ENCODE assay signal across 1 cellular context in the genomic region with DNA sequence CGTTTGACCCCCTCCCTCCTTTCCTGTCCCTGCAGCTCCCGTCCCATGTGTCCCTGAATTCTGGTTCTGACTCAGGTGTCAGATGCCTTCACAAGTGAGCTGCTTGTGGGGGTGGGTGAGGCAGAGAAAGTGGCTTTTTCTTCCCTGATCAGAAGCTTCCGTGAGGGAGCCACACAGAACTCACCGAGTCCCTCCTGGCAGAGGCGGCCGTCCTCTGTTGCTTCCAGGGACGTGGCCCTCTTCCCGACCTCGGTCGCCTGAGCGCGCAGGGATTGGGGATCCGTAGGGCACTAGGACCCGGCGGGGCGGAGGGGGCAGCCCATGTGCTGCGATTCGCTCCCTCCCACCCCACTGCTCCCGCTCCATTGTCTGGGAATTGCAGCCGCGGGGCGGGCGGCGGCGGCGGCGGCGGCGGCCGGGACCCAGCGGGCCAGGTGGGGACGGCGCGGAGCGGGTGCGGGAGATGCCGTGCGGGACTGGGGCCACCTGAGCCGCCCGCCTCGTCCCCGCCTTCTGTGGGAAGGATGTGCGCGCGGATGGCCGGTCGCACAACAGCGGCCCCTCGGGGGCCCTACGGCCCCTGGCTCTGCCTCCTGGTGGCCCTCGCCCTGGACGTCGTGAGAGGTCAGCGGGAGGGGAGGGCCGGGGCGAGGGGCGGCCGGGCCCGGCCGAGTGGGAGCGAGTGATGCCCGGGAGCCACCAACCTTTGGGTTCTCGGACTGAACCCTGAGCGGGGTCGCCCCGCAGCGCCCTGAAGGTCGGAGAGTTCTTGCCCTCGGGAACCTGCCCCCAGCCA.
TF ChIP-seq lines count a peak whose summit lies in the region.

A gene with protein sequence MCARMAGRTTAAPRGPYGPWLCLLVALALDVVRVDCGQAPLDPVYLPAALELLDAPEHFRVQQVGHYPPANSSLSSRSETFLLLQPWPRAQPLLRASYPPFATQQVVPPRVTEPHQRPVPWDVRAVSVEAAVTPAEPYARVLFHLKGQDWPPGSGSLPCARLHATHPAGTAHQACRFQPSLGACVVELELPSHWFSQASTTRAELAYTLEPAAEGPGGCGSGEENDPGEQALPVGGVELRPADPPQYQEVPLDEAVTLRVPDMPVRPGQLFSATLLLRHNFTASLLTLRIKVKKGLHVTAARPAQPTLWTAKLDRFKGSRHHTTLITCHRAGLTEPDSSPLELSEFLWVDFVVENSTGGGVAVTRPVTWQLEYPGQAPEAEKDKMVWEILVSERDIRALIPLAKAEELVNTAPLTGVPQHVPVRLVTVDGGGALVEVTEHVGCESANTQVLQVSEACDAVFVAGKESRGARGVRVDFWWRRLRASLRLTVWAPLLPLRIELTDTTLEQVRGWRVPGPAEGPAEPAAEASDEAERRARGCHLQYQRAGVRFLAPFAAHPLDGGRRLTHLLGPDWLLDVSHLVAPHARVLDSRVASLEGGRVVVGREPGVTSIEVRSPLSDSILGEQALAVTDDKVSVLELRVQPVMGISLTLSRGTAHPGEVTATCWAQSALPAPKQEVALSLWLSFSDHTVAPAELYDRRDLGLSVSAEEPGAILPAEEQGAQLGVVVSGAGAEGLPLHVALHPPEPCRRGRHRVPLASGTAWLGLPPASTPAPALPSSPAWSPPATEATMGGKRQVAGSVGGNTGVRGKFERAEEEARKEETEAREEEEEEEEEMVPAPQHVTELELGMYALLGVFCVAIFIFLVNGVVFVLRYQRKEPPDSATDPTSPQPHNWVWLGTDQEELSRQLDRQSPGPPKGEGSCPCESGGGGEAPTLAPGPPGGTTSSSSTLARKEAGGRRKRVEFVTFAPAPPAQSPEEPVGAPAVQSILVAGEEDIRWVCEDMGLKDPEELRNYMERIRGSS (plus strand): TSS at position 351 of the 796 bp plus-strand sequence. CDS start 174 bp downstream, at position 525.

TF ChIP-seq in HepG2, 621 proteins besides CTCF, POLR2A, EP300 and RAD21 (continued from another document and continues in another):
- TF ChIP-seq, protein P1, sequence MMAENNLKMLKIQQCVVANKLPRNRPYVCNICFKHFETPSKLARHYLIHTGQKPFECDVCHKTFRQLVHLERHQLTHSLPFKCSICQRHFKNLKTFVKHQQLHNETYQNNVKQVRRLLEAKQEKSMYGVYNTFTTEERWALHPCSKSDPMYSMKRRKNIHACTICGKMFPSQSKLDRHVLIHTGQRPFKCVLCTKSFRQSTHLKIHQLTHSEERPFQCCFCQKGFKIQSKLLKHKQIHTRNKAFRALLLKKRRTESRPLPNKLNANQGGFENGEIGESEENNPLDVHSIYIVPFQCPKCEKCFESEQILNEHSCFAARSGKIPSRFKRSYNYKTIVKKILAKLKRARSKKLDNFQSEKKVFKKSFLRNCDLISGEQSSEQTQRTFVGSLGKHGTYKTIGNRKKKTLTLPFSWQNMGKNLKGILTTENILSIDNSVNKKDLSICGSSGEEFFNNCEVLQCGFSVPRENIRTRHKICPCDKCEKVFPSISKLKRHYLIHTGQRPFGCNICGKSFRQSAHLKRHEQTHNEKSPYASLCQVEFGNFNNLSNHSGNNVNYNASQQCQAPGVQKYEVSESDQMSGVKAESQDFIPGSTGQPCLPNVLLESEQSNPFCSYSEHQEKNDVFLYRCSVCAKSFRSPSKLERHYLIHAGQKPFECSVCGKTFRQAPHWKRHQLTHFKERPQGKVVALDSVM (CRISPR knock-in tag; IDR thresholded peaks at IDR 0.05) = no peak
- TF ChIP-seq ZSCAN25 (CRISPR knock-in tag; IDR thresholded peaks at IDR 0.05) (no peak), EED (CRISPR knock-in tag; IDR thresholded peaks at IDR 0.05) (peak; percentile 50; the same call in 1 of the 2 replicates), NCOA1 (CRISPR knock-in tag; IDR thresholded peaks at IDR 0.05) (no peak), ZNF768 (CRISPR knock-in tag; IDR thresholded peaks at IDR 0.05) (peak; percentile 72; the same call in 1 of the 2 replicates), HOXA5 (CRISPR knock-in tag; IDR thresholded peaks at IDR 0.05) (peak; percentile 70; the same call in 1 of the 2 replicates), ZNF607 (CRISPR knock-in tag; IDR thresholded peaks at IDR 0.05; ENCODE audit: borderline replicate concordance) (peak; percentile 77; the same call in 1 of the 2 replicates), NFYB (CRISPR knock-in tag; IDR thresholded peaks at IDR 0.05) (peak; percentile 54), TGIF2 (CRISPR knock-in tag; IDR thresholded peaks at IDR 0.05) (0 out of 2 replicates have a peak, but pooled peaks have one; percentile 39), ZNF12 (CRISPR knock-in tag; IDR thresholded peaks at IDR 0.05) (no peak), STAG1 (CRISPR knock-in tag; IDR thresholded peaks at IDR 0.05) (peak; percentile 7; the same call in 1 of the 2 replicates), NONO (IDR thresholded peaks at IDR 0.05) (no peak), NONO (CRISPR knock-in tag; conservative IDR thresholded peaks at IDR 0.05) (peak; percentile 29; the same call in 1 of the 2 replicates), RBFOX2 (IDR thresholded peaks at IDR 0.05; ENCODE audit: low read depth, low read length) (peak; percentile 74), ZNF383 (CRISPR knock-in tag; IDR thresholded peaks at IDR 0.05; ENCODE audit: borderline replicate concordance) (no peak), ZMYM3 (CRISPR knock-in tag; IDR thresholded peaks at IDR 0.05) (peak; percentile 97), ZNF232 (CRISPR knock-in tag; IDR thresholded peaks at IDR 0.05; ENCODE audit: borderline replicate concordance) (peak; percentile 24; the same call in 1 of the 2 replicates), KDM2A (CRISPR knock-in tag; IDR thresholded peaks at IDR 0.05; ENCODE audit: borderline replicate concordance, low read depth) (peak; percentile 66; the same call in 1 of the 2 replicates), SALL1 (CRISPR knock-in tag; IDR thresholded peaks at IDR 0.05) (peak; percentile 51), ZFP36 (IDR thresholded peaks at IDR 0.05; ENCODE audit: borderline replicate concordance, low read depth, low read length, partially characterized antibody) (no peak), ZNF292 (CRISPR knock-in tag; IDR thresholded peaks at IDR 0.05; ENCODE audit: borderline replicate concordance, low read depth) (no peak), ARNT2 (CRISPR knock-in tag; IDR thresholded peaks at IDR 0.05; ENCODE audit: low read depth) (peak; percentile 69; the same call in 1 of the 2 replicates), ZNF772 (CRISPR knock-in tag; IDR thresholded peaks at IDR 0.05) (peak; percentile 79), YEATS4 (CRISPR knock-in tag; IDR thresholded peaks at IDR 0.05; ENCODE audit: borderline replicate concordance) (peak; percentile 62; the same call in 1 of the 2 replicates), SALL2 (CRISPR knock-in tag; IDR thresholded peaks at IDR 0.05) (peak; percentile 77; the same call in 1 of the 2 replicates), ZNF557 (CRISPR knock-in tag; IDR thresholded peaks at IDR 0.05) (0 out of 2 replicates have a peak, but pooled peaks have one; percentile 22), ETV5 (CRISPR knock-in tag; IDR thresholded peaks at IDR 0.05; ENCODE audit: borderline replicate concordance) (0 out of 2 replicates have a peak, but pooled peaks have one; percentile 18), IRX3 (CRISPR knock-in tag; IDR thresholded peaks at IDR 0.05; ENCODE audit: borderline replicate concordance, low read depth) (peak; percentile 81), ZNF883 (CRISPR knock-in tag; IDR thresholded peaks at IDR 0.05; ENCODE audit: not compliant biosample characterization) (peak; percentile 91), ZSCAN21 (CRISPR knock-in tag; IDR thresholded peaks at IDR 0.05; ENCODE audit: borderline replicate concordance) (no peak), SP5 (CRISPR knock-in tag; IDR thresholded peaks at IDR 0.05; ENCODE audit: borderline replicate concordance, low read depth) (0 out of 2 replicates have a peak, but pooled peaks have one; percentile 20), PCBP1 (IDR thresholded peaks at IDR 0.05; ENCODE audit: borderline replicate concordance, low read depth, low read length) (0 out of 2 replicates have a peak, but pooled peaks have one; percentile 79), AHR (CRISPR knock-in tag; IDR thresholded peaks at IDR 0.05) (0 out of 2 replicates have a peak, but pooled peaks have one; percentile 40), POLR2AphosphoS2 (IDR thresholded peaks at IDR 0.05; ENCODE audit: low read depth, low read length) (no peak), TAF1 (CRISPR knock-in tag; IDR thresholded peaks at IDR 0.05) (peak; percentile 34; the same call in 1 of the 2 replicates), ASH2L (IDR thresholded peaks at IDR 0.05; ENCODE audit: insufficient read length, low read depth, low read length) (peak; percentile 43), AGO1 (IDR thresholded peaks at IDR 0.05; ENCODE audit: low read depth, low read length, poor library complexity, severe bottlenecking) (no peak), RBM22 (optimal IDR thresholded peaks at IDR 0.05; ENCODE audit: low read length) (peak; percentile 31)
- TF ChIP-seq, protein P2, sequence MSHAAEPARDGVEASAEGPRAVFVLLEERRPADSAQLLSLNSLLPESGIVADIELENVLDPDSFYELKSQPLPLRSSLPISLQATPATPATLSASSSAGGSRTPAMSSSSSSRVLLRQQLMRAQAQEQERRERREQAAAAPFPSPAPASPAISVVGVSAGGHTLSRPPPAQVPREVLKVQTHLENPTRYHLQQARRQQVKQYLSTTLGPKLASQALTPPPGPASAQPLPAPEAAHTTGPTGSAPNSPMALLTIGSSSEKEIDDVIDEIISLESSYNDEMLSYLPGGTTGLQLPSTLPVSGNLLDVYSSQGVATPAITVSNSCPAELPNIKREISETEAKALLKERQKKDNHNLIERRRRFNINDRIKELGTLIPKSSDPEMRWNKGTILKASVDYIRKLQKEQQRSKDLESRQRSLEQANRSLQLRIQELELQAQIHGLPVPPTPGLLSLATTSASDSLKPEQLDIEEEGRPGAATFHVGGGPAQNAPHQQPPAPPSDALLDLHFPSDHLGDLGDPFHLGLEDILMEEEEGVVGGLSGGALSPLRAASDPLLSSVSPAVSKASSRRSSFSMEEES (CRISPR knock-in tag; IDR thresholded peaks at IDR 0.05) = 0 out of 2 replicates have a peak, but pooled peaks have one; percentile 57
- TF ChIP-seq, protein P3, sequence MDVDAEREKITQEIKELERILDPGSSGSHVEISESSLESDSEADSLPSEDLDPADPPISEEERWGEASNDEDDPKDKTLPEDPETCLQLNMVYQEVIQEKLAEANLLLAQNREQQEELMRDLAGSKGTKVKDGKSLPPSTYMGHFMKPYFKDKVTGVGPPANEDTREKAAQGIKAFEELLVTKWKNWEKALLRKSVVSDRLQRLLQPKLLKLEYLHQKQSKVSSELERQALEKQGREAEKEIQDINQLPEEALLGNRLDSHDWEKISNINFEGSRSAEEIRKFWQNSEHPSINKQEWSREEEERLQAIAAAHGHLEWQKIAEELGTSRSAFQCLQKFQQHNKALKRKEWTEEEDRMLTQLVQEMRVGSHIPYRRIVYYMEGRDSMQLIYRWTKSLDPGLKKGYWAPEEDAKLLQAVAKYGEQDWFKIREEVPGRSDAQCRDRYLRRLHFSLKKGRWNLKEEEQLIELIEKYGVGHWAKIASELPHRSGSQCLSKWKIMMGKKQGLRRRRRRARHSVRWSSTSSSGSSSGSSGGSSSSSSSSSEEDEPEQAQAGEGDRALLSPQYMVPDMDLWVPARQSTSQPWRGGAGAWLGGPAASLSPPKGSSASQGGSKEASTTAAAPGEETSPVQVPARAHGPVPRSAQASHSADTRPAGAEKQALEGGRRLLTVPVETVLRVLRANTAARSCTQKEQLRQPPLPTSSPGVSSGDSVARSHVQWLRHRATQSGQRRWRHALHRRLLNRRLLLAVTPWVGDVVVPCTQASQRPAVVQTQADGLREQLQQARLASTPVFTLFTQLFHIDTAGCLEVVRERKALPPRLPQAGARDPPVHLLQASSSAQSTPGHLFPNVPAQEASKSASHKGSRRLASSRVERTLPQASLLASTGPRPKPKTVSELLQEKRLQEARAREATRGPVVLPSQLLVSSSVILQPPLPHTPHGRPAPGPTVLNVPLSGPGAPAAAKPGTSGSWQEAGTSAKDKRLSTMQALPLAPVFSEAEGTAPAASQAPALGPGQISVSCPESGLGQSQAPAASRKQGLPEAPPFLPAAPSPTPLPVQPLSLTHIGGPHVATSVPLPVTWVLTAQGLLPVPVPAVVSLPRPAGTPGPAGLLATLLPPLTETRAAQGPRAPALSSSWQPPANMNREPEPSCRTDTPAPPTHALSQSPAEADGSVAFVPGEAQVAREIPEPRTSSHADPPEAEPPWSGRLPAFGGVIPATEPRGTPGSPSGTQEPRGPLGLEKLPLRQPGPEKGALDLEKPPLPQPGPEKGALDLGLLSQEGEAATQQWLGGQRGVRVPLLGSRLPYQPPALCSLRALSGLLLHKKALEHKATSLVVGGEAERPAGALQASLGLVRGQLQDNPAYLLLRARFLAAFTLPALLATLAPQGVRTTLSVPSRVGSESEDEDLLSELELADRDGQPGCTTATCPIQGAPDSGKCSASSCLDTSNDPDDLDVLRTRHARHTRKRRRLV (CRISPR knock-in tag; IDR thresholded peaks at IDR 0.05) = no peak
- TF ChIP-seq, protein P4, sequence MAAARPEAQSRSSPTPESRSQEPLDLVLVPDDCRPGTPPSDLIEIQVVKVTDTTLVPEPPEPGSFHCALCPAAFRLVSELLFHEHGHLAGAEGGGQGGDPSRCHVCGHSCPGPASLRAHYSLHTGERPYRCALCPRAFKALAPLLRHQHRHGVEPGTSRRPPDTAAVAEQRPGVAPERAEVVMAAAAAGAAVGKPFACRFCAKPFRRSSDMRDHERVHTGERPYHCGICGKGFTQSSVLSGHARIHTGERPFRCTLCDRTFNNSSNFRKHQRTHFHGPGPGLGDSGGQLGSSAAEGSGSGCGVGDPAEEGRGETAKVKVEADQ (CRISPR knock-in tag; IDR thresholded peaks at IDR 0.05; ENCODE audit: borderline replicate concordance) = peak; percentile 94
- TF ChIP-seq, protein P5, sequence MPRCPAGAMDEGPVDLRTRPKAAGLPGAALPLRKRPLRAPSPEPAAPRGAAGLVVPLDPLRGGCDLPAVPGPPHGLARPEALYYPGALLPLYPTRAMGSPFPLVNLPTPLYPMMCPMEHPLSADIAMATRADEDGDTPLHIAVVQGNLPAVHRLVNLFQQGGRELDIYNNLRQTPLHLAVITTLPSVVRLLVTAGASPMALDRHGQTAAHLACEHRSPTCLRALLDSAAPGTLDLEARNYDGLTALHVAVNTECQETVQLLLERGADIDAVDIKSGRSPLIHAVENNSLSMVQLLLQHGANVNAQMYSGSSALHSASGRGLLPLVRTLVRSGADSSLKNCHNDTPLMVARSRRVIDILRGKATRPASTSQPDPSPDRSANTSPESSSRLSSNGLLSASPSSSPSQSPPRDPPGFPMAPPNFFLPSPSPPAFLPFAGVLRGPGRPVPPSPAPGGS (CRISPR knock-in tag; IDR thresholded peaks at IDR 0.05) = peak; percentile 73; the same call in 1 of the 2 replicates
- TF ChIP-seq, protein P6, sequence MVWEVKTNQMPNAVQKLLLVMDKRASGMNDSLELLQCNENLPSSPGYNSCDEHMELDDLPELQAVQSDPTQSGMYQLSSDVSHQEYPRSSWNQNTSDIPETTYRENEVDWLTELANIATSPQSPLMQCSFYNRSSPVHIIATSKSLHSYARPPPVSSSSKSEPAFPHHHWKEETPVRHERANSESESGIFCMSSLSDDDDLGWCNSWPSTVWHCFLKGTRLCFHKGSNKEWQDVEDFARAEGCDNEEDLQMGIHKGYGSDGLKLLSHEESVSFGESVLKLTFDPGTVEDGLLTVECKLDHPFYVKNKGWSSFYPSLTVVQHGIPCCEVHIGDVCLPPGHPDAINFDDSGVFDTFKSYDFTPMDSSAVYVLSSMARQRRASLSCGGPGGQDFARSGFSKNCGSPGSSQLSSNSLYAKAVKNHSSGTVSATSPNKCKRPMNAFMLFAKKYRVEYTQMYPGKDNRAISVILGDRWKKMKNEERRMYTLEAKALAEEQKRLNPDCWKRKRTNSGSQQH (CRISPR knock-in tag; IDR thresholded peaks at IDR 0.05; ENCODE audit: low read depth) = 0 out of 2 replicates have a peak, but pooled peaks have one; percentile 58
